14 cellular contexts compared by ENCODE assay signal in genomic region chr7:3733541-3734140, GRCh38.
"Had no signal": no experiment of that assay in that cellular context is flagged by ENCODE, and none has a peak within 500 bp of the region (broad histone marks: within the 10 kb centered on the region; RNA-seq: fewer than 3 reads in every experiment).

No MANE protein-coding gene starts in this region.

- H3K27ac ChIP-seq: lower lobe of right lung, prostate gland, right lobe of liver, upper lobe of left lung had no signal

- H3K4me3 ChIP-seq: lower lobe of right lung, prostate gland, right lobe of liver, upper lobe of left lung had no signal

- H3K36me3 ChIP-seq: lower lobe of right lung, prostate gland, right lobe of liver, upper lobe of left lung had no signal

- H3K27me3 ChIP-seq: right lobe of liver, upper lobe of left lung had no signal

- ATAC-seq: left cardiac atrium; lower lobe of right lung; right lobe of liver; stimulated activated naive CD8-positive, alpha-beta T cell treated with anti-CD3 and anti-CD28 coated beads, Interleukin-15, amount 100 ng/mL, for 72 hours had no signal

- H3K9me3 ChIP-seq: prostate gland, right lobe of liver had no signal

- DNase-seq: activated CD4-positive, alpha-beta T cell treated with anti-CD3 and anti-CD28 coated beads, Interleukin-2, amount 50 U/mL, for 4 hours; activated CD4-positive, CD25-positive, alpha-beta regulatory T cell treated with anti-CD3 and anti-CD28 coated beads, Interleukin-2, amount 50 U/mL, for 72 hours; activated naive CD4-positive, alpha-beta T cell; activated naive CD8-positive, alpha-beta T cell treated with anti-CD3 and anti-CD28 coated beads, Interleukin-2, amount 10 ng/mL, durations not matched to agents 7 days and 5 days; activated T-cell treated with anti-CD3 and anti-CD28 coated beads for 4 hours; anterior cingulate cortex; left cardiac atrium; lower lobe of right lung; occipital lobe; right lobe of liver; stimulated activated CD4-positive, alpha-beta T cell treated with anti-CD3 and anti-CD28 coated beads, Interleukin-1b, Interleukin-23, amount 100 ng/mL, for 48 hours; stimulated activated naive CD8-positive, alpha-beta T cell treated with anti-CD3 and anti-CD28 coated beads, Interleukin-15, amount 100 ng/mL, for 72 hours; upper lobe of left lung had no signal

- H3K4me1 ChIP-seq: lower lobe of right lung, prostate gland, right lobe of liver, upper lobe of left lung had no signal
